ENCODE assay signal across 19 cellular contexts in genomic region chr4:1516881-1517480, GRCh38.
"Had no signal": no experiment of that assay in that cellular context is flagged by ENCODE, and none has a peak within 500 bp of the region (broad histone marks: within the 10 kb centered on the region; RNA-seq: fewer than 3 reads in every experiment).

No MANE protein-coding gene starts in this region.

- DNase-seq: activated CD4-positive, alpha-beta T cell treated with anti-CD3 and anti-CD28 coated beads for 4 hours; activated CD4-positive, alpha-beta T cell treated with anti-CD3 and anti-CD28 coated beads, Interleukin-2, amount 50 U/mL, for 4 hours; activated CD8-positive, alpha-beta memory T cell treated with anti-CD3 and anti-CD28 coated beads, Interleukin-2, amount 50 U/mL, for 48 hours; activated CD8-positive, alpha-beta T cell treated with anti-CD3 and anti-CD28 coated beads, Interleukin-2, amount 10 ng/mL, durations not matched to agents 7 days and 5 days; activated naive CD8-positive, alpha-beta T cell treated with anti-CD3 and anti-CD28 coated beads, Interleukin-2, amount 50 U/mL, for 24 hours; activated T-cell treated with anti-CD3 and anti-CD28 coated beads, Interleukin-2, amount 50 U/mL, for 1 hour; amniotic stem cell; Karpas-422; MM.1S; NCI-H1105 treated with DMSO at 0.1 percent for 48 hours; NCI-H1436 treated with DMSO at 0.1 percent for 48 hours; NCI-H187; NCI-H2081 treated with DMSO at 0.1 percent for 48 hours; NCI-H446; NCI-H524; Peyer's patch; SHP77 treated with DMSO at 0.1 percent for 48 hours had no signal

- H3K27ac ChIP-seq: Peyer's patch had no signal

- H3K4me3 ChIP-seq: K562, Peyer's patch had no signal

- H3K36me3 ChIP-seq: Peyer's patch had no signal

- H3K9me3 ChIP-seq: Peyer's patch had no signal

- ATAC-seq: activated CD4-positive, CD25-positive, alpha-beta regulatory T cell treated with anti-CD3 and anti-CD28 coated beads, Interleukin-2, amount 50 U/mL, for 24 hours; activated CD8-positive, alpha-beta T cell treated with anti-CD3 and anti-CD28 coated beads, Interleukin-2, amount 10 ng/mL, durations not matched to agents 7 days and 5 days; activated naive CD8-positive, alpha-beta T cell treated with anti-CD3 and anti-CD28 coated beads, Interleukin-2, amount 50 U/mL, for 24 hours; K562 had no signal
